ENCODE assay signal across 17 cellular contexts in genomic region chr5:131534995-131535394, GRCh38.
DNase-seq lines count a peak whose midpoint lies in the region; ATAC-seq and TF ChIP-seq lines count a peak whose summit lies in the region.
"Had no signal": no experiment of that assay in that cellular context is flagged by ENCODE, and none has a peak within 500 bp of the region (broad histone marks: within the 10 kb centered on the region; RNA-seq: fewer than 3 reads in every experiment).

No MANE protein-coding gene starts in this region.

- H3K4me3 ChIP-seq in CD8-positive, alpha-beta T cell (ENCODE audit: low read depth, low read length) = no peak overlapping the region
- no peak overlapping the region for H3K4me3 ChIP-seq in endodermal cell (ENCODE audit: low read length)
- H3K4me3 ChIP-seq: ascending aorta, SJSA1 had no signal

- H3K4me1 ChIP-seq in CD8-positive, alpha-beta T cell (ENCODE audit: insufficient read depth, low read length) = peaks cover 88% of the 10 kb centered on the region
- H3K4me1 ChIP-seq in endodermal cell (ENCODE audit: control insufficient read depth, insufficient read depth, low read length) = peaks cover 7% of the 10 kb centered on the region
- H3K4me1 ChIP-seq: ascending aorta, SJSA1 had no signal

- no peak for TF ChIP-seq CTCF in CD8-positive, alpha-beta T cell (IDR thresholded peaks at IDR 0.05)
- TF ChIP-seq CTCF in endodermal cell (conservative IDR thresholded peaks at IDR 0.05) = no peak

- no peaks in the 10 kb centered on the region for H3K9me3 Mint-ChIP-seq in CD8-positive, alpha-beta T cell
- no peaks in the 10 kb centered on the region for H3K9me3 Mint-ChIP-seq in endodermal cell
- H3K9me3 Mint-ChIP-seq: CD14-positive monocyte, nephron had no signal

- peak overlapping the region; percentile 47 for H3K4me3 Mint-ChIP-seq in CD8-positive, alpha-beta T cell
- H3K4me3 Mint-ChIP-seq in T-helper 17 cell = no peak overlapping the region
- no peak overlapping the region for H3K4me3 Mint-ChIP-seq in endodermal cell
- H3K4me3 Mint-ChIP-seq: CD14-positive monocyte, nephron had no signal

- intact Hi-C loops in CD8-positive, alpha-beta T cell (cut with DNase I, micrococcal nuclease) = loop anchor here in 1 of 2 experiments (5.0 kb wide), 2 partner anchors 102 to 262 kb away; partner anchors contain the start of genes FNIP1 and RAPGEF6

- POLR2A ChIA-PET in CD8-positive, alpha-beta T cell (lab: Charles Lee) = no interaction called here

- no peak overlapping the region for H3K9ac ChIP-seq in endodermal cell (ENCODE audit: extremely low read depth, low read length, poor library complexity, severe bottlenecking)

- H3K27ac ChIP-seq in CD8-positive, alpha-beta T cell (ENCODE audit: low read depth, low read length) = no peak overlapping the region
- no peak overlapping the region for H3K27ac ChIP-seq in endodermal cell (ENCODE audit: low read depth, low read length)
- H3K27ac ChIP-seq: ascending aorta, SJSA1, VCaP had no signal

- no peaks in the 10 kb centered on the region for H3K9me3 ChIP-seq in CD8-positive, alpha-beta T cell (ENCODE audit: low read length)
- H3K9me3 ChIP-seq in T-helper 17 cell (ENCODE audit: control insufficient read depth, low read length, poor library complexity, severe bottlenecking) = no peaks in the 10 kb centered on the region
- H3K9me3 ChIP-seq in endodermal cell (ENCODE audit: control insufficient read depth, low read length) = no peaks in the 10 kb centered on the region
- H3K9me3 ChIP-seq: ascending aorta, SJSA1 had no signal

- CTCF ChIA-PET in CD8-positive, alpha-beta T cell (lab: Charles Lee) = interaction anchor here (0.6 kb wide), 1 partner anchor 54 kb away, joined by 4 read pairs; no protein-coding TSS in a partner anchor

- H3K4me1 Mint-ChIP-seq in CD8-positive, alpha-beta T cell (ENCODE audit: low read depth) = peaks cover 79% of the 10 kb centered on the region
- H3K4me1 Mint-ChIP-seq in T-helper 17 cell (peaks cover 50% of the 10 kb centered on the region), endodermal cell (peaks cover 5% of the 10 kb centered on the region)

- 85 to 88% methylated on average over 1 to 2 of the region's 2 CpGs for WGBS in endodermal cell (ENCODE audit: insufficient coverage in 1 of 2, insufficient read length in 1 of 2), 2 experiments

- no peak for ATAC-seq in CD8-positive, alpha-beta T cell
- ATAC-seq in T-helper 17 cell (no peak), HG03520 (IDR thresholded peaks at IDR 0.05; ENCODE audit: unreplicated experiment) (no peak)
- ATAC-seq: right cardiac atrium had no signal

- H3K27ac Mint-ChIP-seq in CD8-positive, alpha-beta T cell = peak overlapping the region; percentile 80
- H3K27ac Mint-ChIP-seq in T-helper 17 cell = peak overlapping the region; percentile 92
- H3K27ac Mint-ChIP-seq in endodermal cell = no peak overlapping the region

- no peaks in the 10 kb centered on the region for H3K27me3 Mint-ChIP-seq in CD8-positive, alpha-beta T cell (ENCODE audit: low read depth)
- H3K27me3 Mint-ChIP-seq in T-helper 17 cell (no peaks in the 10 kb centered on the region), endodermal cell (ENCODE audit: insufficient read depth) (no peaks in the 10 kb centered on the region)

- no peaks in the 10 kb centered on the region for H3K27me3 ChIP-seq in CD8-positive, alpha-beta T cell (ENCODE audit: insufficient read depth, low read length)
- no peaks in the 10 kb centered on the region for H3K27me3 ChIP-seq in endodermal cell (ENCODE audit: control insufficient read depth, insufficient read depth, low read length, poor library complexity, severe bottlenecking)
- H3K27me3 ChIP-seq: ascending aorta, SJSA1 had no signal

- peaks cover 31% of the 10 kb centered on the region for H3K36me3 Mint-ChIP-seq in CD8-positive, alpha-beta T cell
- H3K36me3 Mint-ChIP-seq in T-helper 17 cell (ENCODE audit: low read depth) (peaks cover 5% of the 10 kb centered on the region), endodermal cell (ENCODE audit: low read depth) (peaks cover 2% of the 10 kb centered on the region)

- H3K36me3 ChIP-seq in CD8-positive, alpha-beta T cell (ENCODE audit: insufficient read depth, low read length) = no peaks in the 10 kb centered on the region
- H3K36me3 ChIP-seq in endodermal cell (ENCODE audit: control insufficient read depth, insufficient read depth, low read length) = peaks cover 14% of the 10 kb centered on the region

- no peak for DNase-seq in CD8-positive, alpha-beta T cell
- DNase-seq in DMS53 treated with DMSO at 0.1 percent for 48 hours (lab: John Stamatoyannopoulos, UW; ENCODE audit: unreplicated experiment) = peak; percentile 50
- DNase-seq in T-helper 17 cell = no peak
- peak; percentile 35 for DNase-seq in iris pigment epithelial cell (ENCODE audit: low read depth)
- DNase-seq in NCI-H510A treated with DMSO at 0.1 percent for 48 hours (lab: John Stamatoyannopoulos, UW) = no peak
- DNase-seq in endodermal cell = no peak
- DNase-seq: activated CD8-positive, alpha-beta memory T cell treated with anti-CD3 and anti-CD28 coated beads, Interleukin-2, amount 50 U/mL, for 48 hours; GDM1; NCI-H187; right cardiac atrium; stimulated activated CD4-positive, alpha-beta T cell treated with anti-CD3 and anti-CD28 coated beads, Interleukin-4, amount 100 ng/mL, for 1 hour had no signal

Comparison
In these comparisons a context has a peak if more than half of its experiments do, and no peak if none do; other contexts are left out.
1. DNase-seq: peak in DMS53 treated with DMSO at 0.1 percent for 48 hours (single experiment) and iris pigment epithelial cell (single experiment); none in CD8-positive, alpha-beta T cell (0 of 7), T-helper 17 cell (0 of 3), NCI-H510A treated with DMSO at 0.1 percent for 48 hours (single experiment) and endodermal cell (single experiment).